Comparison of ENCODE assay signal across 1 cellular context in the genomic region with DNA sequence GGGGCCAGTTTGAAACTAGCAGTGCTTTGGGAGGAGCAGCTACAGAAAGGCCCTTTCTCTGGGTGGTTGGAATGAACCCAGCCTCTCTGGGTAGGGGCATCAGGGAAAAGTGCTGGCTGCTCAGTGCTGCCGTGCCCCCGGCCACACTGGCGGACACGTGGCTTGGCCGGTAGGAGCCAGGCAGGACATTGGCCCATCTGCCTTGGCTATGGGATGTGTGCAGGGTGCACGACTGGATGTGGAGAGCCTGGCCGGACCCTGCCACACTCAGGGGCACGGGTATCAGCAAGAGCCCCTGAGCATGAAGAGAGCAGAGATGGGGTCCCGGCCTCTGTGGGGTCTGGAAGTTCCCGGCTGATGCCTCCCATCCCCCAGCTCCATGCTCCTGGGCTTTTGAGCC.
TF ChIP-seq lines count a peak whose summit lies in the region.

No MANE protein-coding gene starts in this region.

TF ChIP-seq in A549, 52 proteins besides CTCF, POLR2A, EP300 and RAD21 (continued from another document):
- TF ChIP-seq E2F6 (IDR thresholded peaks at IDR 0.05; ENCODE audit: borderline replicate concordance, low read depth) (no peak), TP53 (CRISPR knock-in tag; IDR thresholded peaks at IDR 0.05) (no peak), ZNF302 (CRISPR knock-in tag; IDR thresholded peaks at IDR 0.05) (no peak), HOXA7 (CRISPR knock-in tag; IDR thresholded peaks at IDR 0.05) (no peak), HES2 (IDR thresholded peaks at IDR 0.05) (no peak), ELK1 (IDR thresholded peaks at IDR 0.05; ENCODE audit: low read depth, low read length) (no peak), MAX (IDR thresholded peaks at IDR 0.05) (no peak), GATA3 (IDR thresholded peaks at IDR 0.05; ENCODE audit: borderline replicate concordance) (no peak), BHLHE40 (IDR thresholded peaks at IDR 0.05; ENCODE audit: low read depth, low read length) (no peak), POLR2AphosphoS2 (conservative IDR thresholded peaks at IDR 0.05; ENCODE audit: low read length) (no peak)
TF ChIP-seq in A549: peak in this region for 0.
